Comparison of ENCODE assay signal across 1 cellular context in the genomic region with DNA sequence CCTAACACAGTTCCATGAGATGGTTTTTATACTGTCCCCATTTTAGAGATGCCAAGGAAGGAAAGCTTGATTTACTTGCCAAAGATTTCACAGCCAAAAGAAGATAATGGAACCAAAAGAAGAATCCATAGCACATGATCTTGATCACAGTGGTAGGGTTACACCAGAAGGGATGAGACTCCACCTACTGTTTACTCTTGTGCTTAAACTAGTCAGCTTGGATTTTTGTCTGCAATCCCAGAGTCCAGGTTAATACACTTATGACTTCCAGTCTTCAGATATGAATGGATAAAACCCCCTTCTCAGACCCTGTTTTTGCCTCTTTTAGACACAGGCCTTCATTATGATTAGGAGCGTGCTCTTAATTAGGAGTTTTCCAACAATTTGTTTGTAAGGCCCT.
TF ChIP-seq lines count a peak whose summit lies in the region.

No MANE protein-coding gene starts in this region.

TF ChIP-seq in WTC11, 78 proteins besides CTCF, POLR2A, EP300 and RAD21 (continued from another document):
- TF ChIP-seq NFYB (CRISPR knock-in tag; conservative IDR thresholded peaks at IDR 0.05; ENCODE audit: low read depth), result no peak
- TF ChIP-seq TEAD1 (CRISPR knock-in tag; IDR thresholded peaks at IDR 0.05), result no peak
- TF ChIP-seq, protein P1, sequence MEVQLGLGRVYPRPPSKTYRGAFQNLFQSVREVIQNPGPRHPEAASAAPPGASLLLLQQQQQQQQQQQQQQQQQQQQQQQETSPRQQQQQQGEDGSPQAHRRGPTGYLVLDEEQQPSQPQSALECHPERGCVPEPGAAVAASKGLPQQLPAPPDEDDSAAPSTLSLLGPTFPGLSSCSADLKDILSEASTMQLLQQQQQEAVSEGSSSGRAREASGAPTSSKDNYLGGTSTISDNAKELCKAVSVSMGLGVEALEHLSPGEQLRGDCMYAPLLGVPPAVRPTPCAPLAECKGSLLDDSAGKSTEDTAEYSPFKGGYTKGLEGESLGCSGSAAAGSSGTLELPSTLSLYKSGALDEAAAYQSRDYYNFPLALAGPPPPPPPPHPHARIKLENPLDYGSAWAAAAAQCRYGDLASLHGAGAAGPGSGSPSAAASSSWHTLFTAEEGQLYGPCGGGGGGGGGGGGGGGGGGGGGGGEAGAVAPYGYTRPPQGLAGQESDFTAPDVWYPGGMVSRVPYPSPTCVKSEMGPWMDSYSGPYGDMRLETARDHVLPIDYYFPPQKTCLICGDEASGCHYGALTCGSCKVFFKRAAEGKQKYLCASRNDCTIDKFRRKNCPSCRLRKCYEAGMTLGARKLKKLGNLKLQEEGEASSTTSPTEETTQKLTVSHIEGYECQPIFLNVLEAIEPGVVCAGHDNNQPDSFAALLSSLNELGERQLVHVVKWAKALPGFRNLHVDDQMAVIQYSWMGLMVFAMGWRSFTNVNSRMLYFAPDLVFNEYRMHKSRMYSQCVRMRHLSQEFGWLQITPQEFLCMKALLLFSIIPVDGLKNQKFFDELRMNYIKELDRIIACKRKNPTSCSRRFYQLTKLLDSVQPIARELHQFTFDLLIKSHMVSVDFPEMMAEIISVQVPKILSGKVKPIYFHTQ (CRISPR knock-in tag; IDR thresholded peaks at IDR 0.05), result no peak
